26 cellular contexts compared by ENCODE assay signal in genomic region chr22:39443416-39443815, GRCh38. TPM values are rescaled to one million over a fixed set of nuclear protein-coding genes. Genes with fewer than 3 reads are reported as not detected.
"Had no signal": no experiment of that assay in that cellular context is flagged by ENCODE, and none has a peak within 500 bp of the region (broad histone marks: within the 10 kb centered on the region; RNA-seq: fewer than 3 reads in every experiment).

No MANE protein-coding gene starts in this region.

- FAIRE-seq: endometrium, frontal cortex had no signal

- H3K4me3 Mint-ChIP-seq: naive thymus-derived CD4-positive, alpha-beta T cell; nephron progenitor cell had no signal

- H3K4me3 ChIP-seq: dorsolateral prefrontal cortex, heart right ventricle, right atrium auricular region, sigmoid colon, skin epidermis, stomach, thoracic aorta, transverse colon had no signal

- H3K9me3 ChIP-seq: heart right ventricle, neutrophil, right atrium auricular region, sigmoid colon, stomach, thoracic aorta, transverse colon had no signal

- H3K27me3 ChIP-seq: right atrium auricular region had no signal

- DNase-seq: cortex of kidney; dorsolateral prefrontal cortex; effector CD8-positive, alpha-beta T cell; heart right ventricle; hypothalamus; islet precursor cell; mammary epithelial cell; naive thymus-derived CD4-positive, alpha-beta T cell; nephron progenitor cell; posterior cingulate gyrus; sigmoid colon; stimulated activated CD4-positive, alpha-beta T cell treated with anti-CD3 and anti-CD28 coated beads, Interleukin-2, amount 100 ng/mL, for 24 hours; stimulated activated CD4-positive, alpha-beta T cell treated with anti-CD3 and anti-CD28 coated beads, Interleukin-4, amount 100 ng/mL, for 4 hours; stimulated activated naive CD4-positive, alpha-beta T cell; stomach; substantia nigra; transverse colon had no signal

- H3K27ac ChIP-seq: dorsolateral prefrontal cortex, heart right ventricle, neutrophil, right atrium auricular region, sigmoid colon, skin epidermis, stomach, thoracic aorta, transverse colon had no signal

- ATAC-seq: esophagus mucosa; heart right ventricle; naive thymus-derived CD4-positive, alpha-beta T cell had no signal

- H3K4me1 ChIP-seq: sigmoid colon had no signal

- H3K9me3 Mint-ChIP-seq: naive thymus-derived CD4-positive, alpha-beta T cell; nephron progenitor cell had no signal

- H3K36me3 ChIP-seq: heart right ventricle, neutrophil, right atrium auricular region, sigmoid colon, stomach, thoracic aorta, transverse colon had no signal

RNA-seq across cellular contexts. Expression of gene MGAT3, which starts 13.4 kb away (rescaled TPM):
- total RNA-seq: fibroblast of lung, pulmonary artery endothelial cell had no signal
- polyA plus RNA-seq: mammary epithelial cell; naive thymus-derived CD4-positive, alpha-beta T cell had no signal
